In genomic region chr2:63850650-63851049, GRCh38 we compare ENCODE assay signal across 1 cellular context.
TF ChIP-seq lines count a peak whose summit lies in the region.

No MANE protein-coding gene starts in this region.

TF ChIP-seq in GM23338, 12 proteins besides CTCF, POLR2A, EP300 and RAD21:
- TF ChIP-seq REST (IDR thresholded peaks at IDR 0.05; ENCODE audit: unreplicated experiment) (no peak), ZNF462 (CRISPR knock-in tag; IDR thresholded peaks at IDR 0.05) (no peak), CREB1 (CRISPR knock-in tag; IDR thresholded peaks at IDR 0.05; ENCODE audit: low read depth) (no peak), ETS1 (IDR thresholded peaks at IDR 0.05) (no peak), EZH2phosphoT487 (IDR thresholded peaks at IDR 0.05; ENCODE audit: unreplicated experiment) (no peak), POLR2AphosphoS5 (IDR thresholded peaks at IDR 0.05; ENCODE audit: low read depth) (no peak), STAT1 (IDR thresholded peaks at IDR 0.05; ENCODE audit: unreplicated experiment) (no peak), ZNF331 (CRISPR knock-in tag; IDR thresholded peaks at IDR 0.05; ENCODE audit: low read depth) (no peak)
